Comparison of ENCODE assay signal across 2 cellular contexts in the genomic region with DNA sequence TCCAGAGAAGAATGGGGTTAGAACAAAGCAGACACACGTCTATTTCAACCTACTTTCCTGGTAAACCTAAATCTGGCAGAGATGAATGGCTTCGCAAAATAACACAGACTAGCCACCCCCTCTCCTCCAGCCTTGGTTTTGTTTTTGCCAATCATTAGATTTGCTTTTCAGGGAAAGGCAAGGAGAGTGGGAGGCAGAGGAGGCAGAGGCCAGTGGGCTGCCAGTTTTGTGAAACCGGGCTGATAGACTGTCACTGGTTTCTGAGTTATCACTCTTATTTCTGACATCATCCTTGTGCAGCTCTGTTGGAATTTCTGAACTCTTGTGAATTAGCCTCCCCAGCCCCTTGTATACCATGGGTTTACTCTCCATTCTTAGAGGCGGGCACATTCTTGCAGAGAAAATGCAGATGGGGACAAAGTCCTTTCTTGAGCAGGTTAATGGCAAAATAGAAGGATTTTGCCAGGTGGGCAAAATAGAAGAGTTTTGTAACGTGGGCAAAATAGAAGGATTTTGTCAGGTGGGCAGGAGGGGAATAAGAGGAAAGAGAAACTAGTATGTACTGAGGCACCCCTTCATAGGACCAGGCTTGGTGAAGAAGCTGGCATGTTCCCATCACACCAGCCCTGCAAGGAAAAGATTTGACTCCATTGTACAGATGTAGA.
TF ChIP-seq lines count a peak whose summit lies in the region.

No MANE protein-coding gene starts in this region.

TF ChIP-seq in A549, 52 proteins besides CTCF, POLR2A, EP300 and RAD21:
- TF ChIP-seq MAFK (IDR thresholded peaks at IDR 0.05; ENCODE audit: partially characterized antibody) (peak; percentile 51), BHLHE40 (IDR thresholded peaks at IDR 0.05; ENCODE audit: low read depth, low read length) (no peak)

TF ChIP-seq in liver, 16 proteins besides CTCF, POLR2A, EP300 and RAD21:
- no peak for TF ChIP-seq SP1 (IDR thresholded peaks at IDR 0.05)
- no peak for TF ChIP-seq FOXA2 (IDR thresholded peaks at IDR 0.05)
- TF ChIP-seq MAX (IDR thresholded peaks at IDR 0.05): no peak
- no peak for TF ChIP-seq ZBTB33 (IDR thresholded peaks at IDR 0.05)
- TF ChIP-seq TAF1 (conservative IDR thresholded peaks at IDR 0.05): no peak
- TF ChIP-seq EGR1 (IDR thresholded peaks at IDR 0.05; ENCODE audit: low read depth in 2 of 2): no peak
- TF ChIP-seq FOXA1 (IDR thresholded peaks at IDR 0.05): no peak
- TF ChIP-seq, protein P1, sequence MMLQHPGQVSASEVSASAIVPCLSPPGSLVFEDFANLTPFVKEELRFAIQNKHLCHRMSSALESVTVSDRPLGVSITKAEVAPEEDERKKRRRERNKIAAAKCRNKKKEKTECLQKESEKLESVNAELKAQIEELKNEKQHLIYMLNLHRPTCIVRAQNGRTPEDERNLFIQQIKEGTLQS (IDR thresholded peaks at IDR 0.05): no peak
- TF ChIP-seq JUND (IDR thresholded peaks at IDR 0.05): no peak
- no peak for TF ChIP-seq RXRA (IDR thresholded peaks at IDR 0.05)
- TF ChIP-seq YY1 (IDR thresholded peaks at IDR 0.05): no peak
TF ChIP-seq in liver: peak in this region for 0.
